ENCODE assay signal across 8 cellular contexts in genomic region chr1:28232558-28233263, GRCh38. TPM values are rescaled to one million over a fixed set of nuclear protein-coding genes. Genes with fewer than 3 reads are reported as not detected.
DNase-seq lines count a peak whose midpoint lies in the region; ATAC-seq and TF ChIP-seq lines count a peak whose summit lies in the region.

A gene with protein sequence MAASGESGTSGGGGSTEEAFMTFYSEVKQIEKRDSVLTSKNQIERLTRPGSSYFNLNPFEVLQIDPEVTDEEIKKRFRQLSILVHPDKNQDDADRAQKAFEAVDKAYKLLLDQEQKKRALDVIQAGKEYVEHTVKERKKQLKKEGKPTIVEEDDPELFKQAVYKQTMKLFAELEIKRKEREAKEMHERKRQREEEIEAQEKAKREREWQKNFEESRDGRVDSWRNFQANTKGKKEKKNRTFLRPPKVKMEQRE (minus strand): TSS chr1:28233029. CDS start chr1:28232998, 31 bp downstream.

- H3K9me3 ChIP-seq in OCI-LY7 (ENCODE audit: low read length): no peaks in the 10 kb centered on the region

- peaks cover 9% of the 10 kb centered on the region for H4K20me1 ChIP-seq in OCI-LY7 (ENCODE audit: insufficient read depth, low read length)

- intact Hi-C loops in OCI-LY7 (cut with micrococcal nuclease; ENCODE audit: unreplicated experiment): no loop called here

- peaks cover 44% of the 10 kb centered on the region for H3K36me3 ChIP-seq in OCI-LY7 (ENCODE audit: insufficient read depth, low read length)

- ATAC-seq in GM21360 (IDR thresholded peaks at IDR 0.05; ENCODE audit: unreplicated experiment): peak; percentile 43

- BruUV-seq in OCI-LY7 (replicated peaks; lab: Mats Ljungman, UMichigan): TSS peak; percentile 61

- TF ChIP-seq CTCF in OCI-LY7 (conservative IDR thresholded peaks at IDR 0.05; ENCODE audit: low read length) (no peak), endothelial cell (IDR thresholded peaks at IDR 0.05; ENCODE audit: unreplicated experiment) (no peak), mesothelial cell of epicardium (IDR thresholded peaks at IDR 0.05; ENCODE audit: unreplicated experiment) (no peak)

- peaks cover 10% of the 10 kb centered on the region for H3K4me1 Mint-ChIP-seq in endothelial cell (ENCODE audit: unreplicated experiment)
- H3K4me1 Mint-ChIP-seq in mesothelial cell of epicardium: peaks cover 9% of the 10 kb centered on the region

- peak within 1 kb of the TSS; percentile 84 for H3K4me2 ChIP-seq in OCI-LY7 (ENCODE audit: low read length)

- POLR2A ChIA-PET in OCI-LY7 (lab: Charles Lee): interaction anchor here (5.1 kb wide), 1 partner anchor 14 kb away, joined by 71 read pairs; no protein-coding TSS in a partner anchor

- H3K4me3 Mint-ChIP-seq in endothelial cell (ENCODE audit: unreplicated experiment) (peak within 1 kb of the TSS; percentile 100), mesothelial cell of epicardium (peak within 1 kb of the TSS; percentile 99)

- H3K9me2 ChIP-seq in OCI-LY7 (ENCODE audit: insufficient read depth, low read length): no peaks in the 10 kb centered on the region

- H3K36me3 Mint-ChIP-seq in endothelial cell (ENCODE audit: low read depth, unreplicated experiment) (peaks cover 6% of the 10 kb centered on the region), mesothelial cell of epicardium (peaks cover 5% of the 10 kb centered on the region)

- CTCF ChIA-PET in OCI-LY7 (lab: Charles Lee; ENCODE audit: unreplicated experiment): interaction anchor here (0.6 kb wide), 1 partner anchor 34 kb away, joined by 4 read pairs; no protein-coding TSS in a partner anchor

- peak within 1 kb of the TSS; percentile 100 for H3K27ac Mint-ChIP-seq in endothelial cell (ENCODE audit: unreplicated experiment)
- H3K27ac Mint-ChIP-seq in mesothelial cell of epicardium: peak within 1 kb of the TSS; percentile 100

- no peaks in the 10 kb centered on the region for H3K9me3 Mint-ChIP-seq in endothelial cell (ENCODE audit: unreplicated experiment)
- no peaks in the 10 kb centered on the region for H3K9me3 Mint-ChIP-seq in mesothelial cell of epicardium

- H3K4me1 ChIP-seq in OCI-LY7 (ENCODE audit: insufficient read depth, low read length, poor library complexity, severe bottlenecking): peaks cover 32% of the 10 kb centered on the region

- peak within 1 kb of the TSS; percentile 48; the same call in 1 of the 2 replicates for H2AFZ ChIP-seq in OCI-LY7 (ENCODE audit: low read length)

- DNase-seq in CD1c-positive myeloid dendritic cell (ENCODE audit: extremely low spot score): peak; percentile 96
- peak; percentile 79 for DNase-seq in HuH-7 (ENCODE audit: low spot score)
- peak; percentile 94 for DNase-seq in OCI-LY7 (ENCODE audit: low spot score)
- peak; percentile 96 for DNase-seq in activated CD8-positive, alpha-beta memory T cell treated with anti-CD3 and anti-CD28 coated beads, Interleukin-2, amount 50 U/mL, for 48 hours
- peak; percentile 88 for DNase-seq in endothelial cell (ENCODE audit: low spot score)
- DNase-seq in mesothelial cell of epicardium (ENCODE audit: low spot score in 2 of 2, unreplicated experiment in 2 of 2): peak; percentile 93 to 94
- DNase-seq in stimulated activated CD8-positive, alpha-beta memory T cell treated with anti-CD3 and anti-CD28 coated beads, Interleukin-15, amount 100 ng/mL, for 4 hours (ENCODE audit: low read depth in 2 of 2): peak; percentile 87 to 94

- H3K27me3 Mint-ChIP-seq in endothelial cell (ENCODE audit: unreplicated experiment): no peaks in the 10 kb centered on the region
- no peaks in the 10 kb centered on the region for H3K27me3 Mint-ChIP-seq in mesothelial cell of epicardium (ENCODE audit: low read depth)

- H3K4me3 ChIP-seq in OCI-LY7 (ENCODE audit: low read depth, low read length, poor library complexity, severe bottlenecking): peak within 1 kb of the TSS; percentile 81

- H3K79me2 ChIP-seq in OCI-LY7 (ENCODE audit: insufficient read depth, low read depth, low read length): peaks cover 63% of the 10 kb centered on the region

- H3K27ac ChIP-seq in OCI-LY7 (ENCODE audit: low read depth, low read length, poor library complexity, severe bottlenecking): peak within 1 kb of the TSS; percentile 1

RNA-seq across cellular contexts. Expression of the gene that starts here (rescaled TPM):
- 71.1 and 94.6 TPM in 2 replicates for total RNA-seq in OCI-LY7 (2014; rRNA removed; shearing (Covaris generic))
- total RNA-seq in OCI-LY7 (2022) (121 and 129 TPM in 2 replicates), endothelial cell (ENCODE audit: unreplicated experiment) (99.0 TPM), mesothelial cell of epicardium (79.7 to 84.1 TPM (median 81.4 TPM) in 3 replicates)

Comparison
In these comparisons a context has a peak if more than half of its experiments do, and no peak if none do; other contexts are left out.
1. Peak in every context shown above with its lines: DNase-seq, ATAC-seq, H3K4me3 ChIP-seq and H3K27ac ChIP-seq.